ENCODE assay signal across 9 cellular contexts in genomic region chr9:86246752-86247161, GRCh38. TPM values are rescaled to one million over a fixed set of nuclear protein-coding genes. Genes with fewer than 3 reads are reported as not detected.
DNase-seq lines count a peak whose midpoint lies in the region; ATAC-seq and TF ChIP-seq lines count a peak whose summit lies in the region.
"Had no signal": no experiment of that assay in that cellular context is flagged by ENCODE, and none has a peak within 500 bp of the region (broad histone marks: within the 10 kb centered on the region; RNA-seq: fewer than 3 reads in every experiment).

No MANE protein-coding gene starts in this region.

- H3K27me3 ChIP-seq in ACC112 (ENCODE audit: insufficient read depth, low read length) (no peaks in the 10 kb centered on the region), dorsolateral prefrontal cortex (no peaks in the 10 kb centered on the region), upper lobe of left lung (no peaks in the 10 kb centered on the region)

- H3K4me3 ChIP-seq in ACC112 (ENCODE audit: low read depth, low read length) (peak overlapping the region; percentile 49), dorsolateral prefrontal cortex (peak overlapping the region in 38 of 59 donors; percentile 1 to 61 (median 34)), upper lobe of left lung (no peak overlapping the region)
- H3K4me3 ChIP-seq: lung had no signal

- no peaks in the 10 kb centered on the region for H3K79me2 ChIP-seq in ACC112 (ENCODE audit: control insufficient read depth, insufficient read depth, low read length, unreplicated experiment)

- WGBS in upper lobe of left lung, 2 donors = 47 to 66% methylated on average over 6 of the region's 6 CpGs

- no peak overlapping the region for H3K27ac ChIP-seq in ACC112 (ENCODE audit: low read depth, low read length)
- H3K27ac ChIP-seq in dorsolateral prefrontal cortex = peak overlapping the region in 2 of 59 donors; percentile 7 to 25
- H3K27ac ChIP-seq in upper lobe of left lung = no peak overlapping the region

- TF ChIP-seq EP300 in upper lobe of left lung (IDR thresholded peaks at IDR 0.05) = no peak

- intact Hi-C loops in dorsolateral prefrontal cortex (cut with DNase I) = no loop called here

- peak overlapping the region; percentile 76 for H2AFZ ChIP-seq in ACC112 (ENCODE audit: low read length, unreplicated experiment)

- TF ChIP-seq CTCF in dorsolateral prefrontal cortex (IDR thresholded peaks at IDR 0.05 in 54 of 56, conservative IDR thresholded peaks at IDR 0.05 in 2 of 56; ENCODE audit: low read depth in 1 of 56, partially characterized antibody in 56 of 56) = peak in 21 of 56 donors; percentile 9 to 37 (median 24)
- TF ChIP-seq CTCF in upper lobe of left lung (IDR thresholded peaks at IDR 0.05) = no peak

- H3K4me1 ChIP-seq in ACC112 (ENCODE audit: control insufficient read depth, insufficient read depth, low read length, unreplicated experiment) = peaks cover 3% of the 10 kb centered on the region
- H3K4me1 ChIP-seq in upper lobe of left lung = no peaks in the 10 kb centered on the region

- TF ChIP-seq POLR2A in upper lobe of left lung (IDR thresholded peaks at IDR 0.05) = no peak

- H3K36me3 ChIP-seq in ACC112 (ENCODE audit: insufficient read depth, low read length) = no peaks in the 10 kb centered on the region
- no peaks in the 10 kb centered on the region for H3K36me3 ChIP-seq in upper lobe of left lung

- H3K9me3 ChIP-seq in upper lobe of left lung = no peaks in the 10 kb centered on the region

- ATAC-seq in HG03135 (IDR thresholded peaks at IDR 0.05; ENCODE audit: unreplicated experiment) (peak; percentile 88), upper lobe of left lung (ENCODE audit: low FRiP score in 2 of 2) (no peak)

- peak; percentile 49 for DNase-seq in GM19238 (ENCODE audit: insufficient read length, low spot score)
- no peak for DNase-seq in dorsolateral prefrontal cortex
- no peak for DNase-seq in T-helper 9 cell
- no peak for DNase-seq in AML-193 (lab: John Stamatoyannopoulos, UW)
- no peak for DNase-seq in upper lobe of left lung
- DNase-seq in NCI-H1694 treated with DMSO at 0.1 percent for 48 hours (lab: John Stamatoyannopoulos, UW) = no peak

RNA-seq across cellular contexts. Expression of gene C9orf153, which starts 12.7 kb away (rescaled TPM):
- 1 to 10 TPM in 79 of 120 experiments, under 1 TPM in 38, not detected in 3; 0.27 to 6.2 (median 1.3) TPM for total RNA-seq in dorsolateral prefrontal cortex
- total RNA-seq in upper lobe of left lung = 1 to 10 TPM in 2 of 6 donors, under 1 TPM in 1, not detected in 3; 0.30 to 1.5 (median 1.0) TPM

RNA-seq across cellular contexts. Expression of gene ISCA1, which starts 35.6 kb away (rescaled TPM):
- total RNA-seq in dorsolateral prefrontal cortex (10 to 100 TPM; 41.6 to 97.5 (median 70.2) TPM), upper lobe of left lung (10 to 100 TPM in 5 of 6 donors, 1 to 10 TPM in 1; 8.0 to 34.1 (median 19.3) TPM)

Comparison
In these comparisons a context has a peak if more than half of its experiments do, and no peak if none do; other contexts are left out.
1. H3K4me3 ChIP-seq: peak in ACC112 (single experiment) and dorsolateral prefrontal cortex (38 of 59); none in upper lobe of left lung (0 of 4).